In genomic region chr22:46744581-46744980, GRCh38 we compare ENCODE assay signal across 1 cellular context.
TF ChIP-seq lines count a peak whose summit lies in the region.

No MANE protein-coding gene starts in this region.

TF ChIP-seq in HepG2, 621 proteins besides CTCF, POLR2A, EP300 and RAD21 (continued from another document):
- TF ChIP-seq PAXIP1 (CRISPR knock-in tag; conservative IDR thresholded peaks at IDR 0.05) (peak; percentile 81), ZNF34 (CRISPR knock-in tag; IDR thresholded peaks at IDR 0.05; ENCODE audit: borderline replicate concordance) (no peak), JUND (CRISPR knock-in tag; IDR thresholded peaks at IDR 0.05) (0 out of 2 replicates have a peak, but pooled peaks have one; percentile 34), SOX13 (IDR thresholded peaks at IDR 0.05) (no peak), SOX13 (CRISPR knock-in tag; conservative IDR thresholded peaks at IDR 0.05 in 1 of 2, IDR thresholded peaks at IDR 0.05 in 1 of 2) (peak in 1 of 2 experiments; percentile 36; a peak in 1 of 4 replicates), KLF13 (CRISPR knock-in tag; IDR thresholded peaks at IDR 0.05) (no peak), SIX4 (CRISPR knock-in tag; IDR thresholded peaks at IDR 0.05) (0 out of 2 replicates have a peak, but pooled peaks have one; percentile 34), ZNF121 (CRISPR knock-in tag; IDR thresholded peaks at IDR 0.05) (peak; percentile 85), KLF12 (CRISPR knock-in tag; IDR thresholded peaks at IDR 0.05; ENCODE audit: borderline replicate concordance) (peak; percentile 74; the same call in 1 of the 2 replicates), THRA (CRISPR knock-in tag; IDR thresholded peaks at IDR 0.05; ENCODE audit: borderline replicate concordance) (peak; percentile 43; the same call in 1 of the 2 replicates), GATAD2A (CRISPR knock-in tag; IDR thresholded peaks at IDR 0.05) (peak; percentile 67), SOX5 (CRISPR knock-in tag; IDR thresholded peaks at IDR 0.05; ENCODE audit: borderline replicate concordance) (peak; percentile 49; the same call in 1 of the 2 replicates), MAFG (CRISPR knock-in tag; IDR thresholded peaks at IDR 0.05) (no peak), FOXP1 (IDR thresholded peaks at IDR 0.05) (no peak), FOXP1 (CRISPR knock-in tag; IDR thresholded peaks at IDR 0.05) (no peak), ZNF225 (CRISPR knock-in tag; IDR thresholded peaks at IDR 0.05) (0 out of 2 replicates have a peak, but pooled peaks have one; percentile 54), HDAC1 (CRISPR knock-in tag; IDR thresholded peaks at IDR 0.05) (peak; percentile 27; the same call in 1 of the 2 replicates), PATZ1 (CRISPR knock-in tag; IDR thresholded peaks at IDR 0.05) (peak; percentile 33; the same call in 1 of the 2 replicates), TBX2 (CRISPR knock-in tag; IDR thresholded peaks at IDR 0.05; ENCODE audit: borderline replicate concordance) (peak; percentile 34; the same call in 1 of the 2 replicates), ZMYM3 (CRISPR knock-in tag; IDR thresholded peaks at IDR 0.05) (peak; percentile 89), KDM1A (CRISPR knock-in tag; IDR thresholded peaks at IDR 0.05) (peak; percentile 72; the same call in 1 of the 2 replicates), ZNF646 (CRISPR knock-in tag; IDR thresholded peaks at IDR 0.05) (no peak), ZNF644 (CRISPR knock-in tag; IDR thresholded peaks at IDR 0.05; ENCODE audit: low read depth) (peak; percentile 78; the same call in 1 of the 2 replicates), ZNF556 (CRISPR knock-in tag; IDR thresholded peaks at IDR 0.05; ENCODE audit: borderline replicate concordance) (0 out of 2 replicates have a peak, but pooled peaks have one; percentile 31), ZKSCAN8 (CRISPR knock-in tag; IDR thresholded peaks at IDR 0.05; ENCODE audit: borderline replicate concordance) (no peak)
- TF ChIP-seq, protein P1, sequence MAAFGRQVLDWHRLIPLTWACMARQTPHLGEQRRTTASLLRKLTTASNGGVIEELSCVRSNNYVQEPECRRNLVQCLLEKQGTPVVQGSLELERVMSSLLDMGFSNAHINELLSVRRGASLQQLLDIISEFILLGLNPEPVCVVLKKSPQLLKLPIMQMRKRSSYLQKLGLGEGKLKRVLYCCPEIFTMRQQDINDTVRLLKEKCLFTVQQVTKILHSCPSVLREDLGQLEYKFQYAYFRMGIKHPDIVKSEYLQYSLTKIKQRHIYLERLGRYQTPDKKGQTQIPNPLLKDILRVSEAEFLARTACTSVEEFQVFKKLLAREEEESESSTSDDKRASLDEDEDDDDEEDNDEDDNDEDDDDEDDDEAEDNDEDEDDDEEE (CRISPR knock-in tag; IDR thresholded peaks at IDR 0.05) = 0 out of 2 replicates have a peak, but pooled peaks have one; percentile 24
- TF ChIP-seq, protein P2, sequence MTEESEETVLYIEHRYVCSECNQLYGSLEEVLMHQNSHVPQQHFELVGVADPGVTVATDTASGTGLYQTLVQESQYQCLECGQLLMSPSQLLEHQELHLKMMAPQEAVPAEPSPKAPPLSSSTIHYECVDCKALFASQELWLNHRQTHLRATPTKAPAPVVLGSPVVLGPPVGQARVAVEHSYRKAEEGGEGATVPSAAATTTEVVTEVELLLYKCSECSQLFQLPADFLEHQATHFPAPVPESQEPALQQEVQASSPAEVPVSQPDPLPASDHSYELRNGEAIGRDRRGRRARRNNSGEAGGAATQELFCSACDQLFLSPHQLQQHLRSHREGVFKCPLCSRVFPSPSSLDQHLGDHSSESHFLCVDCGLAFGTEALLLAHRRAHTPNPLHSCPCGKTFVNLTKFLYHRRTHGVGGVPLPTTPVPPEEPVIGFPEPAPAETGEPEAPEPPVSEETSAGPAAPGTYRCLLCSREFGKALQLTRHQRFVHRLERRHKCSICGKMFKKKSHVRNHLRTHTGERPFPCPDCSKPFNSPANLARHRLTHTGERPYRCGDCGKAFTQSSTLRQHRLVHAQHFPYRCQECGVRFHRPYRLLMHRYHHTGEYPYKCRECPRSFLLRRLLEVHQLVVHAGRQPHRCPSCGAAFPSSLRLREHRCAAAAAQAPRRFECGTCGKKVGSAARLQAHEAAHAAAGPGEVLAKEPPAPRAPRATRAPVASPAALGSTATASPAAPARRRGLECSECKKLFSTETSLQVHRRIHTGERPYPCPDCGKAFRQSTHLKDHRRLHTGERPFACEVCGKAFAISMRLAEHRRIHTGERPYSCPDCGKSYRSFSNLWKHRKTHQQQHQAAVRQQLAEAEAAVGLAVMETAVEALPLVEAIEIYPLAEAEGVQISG (CRISPR knock-in tag; IDR thresholded peaks at IDR 0.05) = peak; percentile 51
